4 cellular contexts compared by ENCODE assay signal in genomic region chr6:85425997-85426396, GRCh38.
TF ChIP-seq lines count a peak whose summit lies in the region.

No MANE protein-coding gene starts in this region.

TF ChIP-seq in HCT116, 20 proteins besides CTCF, POLR2A, EP300 and RAD21:
- TF ChIP-seq JUND (IDR thresholded peaks at IDR 0.05) (no peak), EZH2phosphoT487 (IDR thresholded peaks at IDR 0.05; ENCODE audit: borderline replicate concordance) (no peak), MAX (IDR thresholded peaks at IDR 0.05) (no peak), CBX3 (IDR thresholded peaks at IDR 0.05; ENCODE audit: low read depth) (0 out of 2 replicates have a peak, but pooled peaks have one; percentile 35), ZNF274 (IDR thresholded peaks at IDR 0.05; ENCODE audit: low read depth, low read length) (no peak), ELF1 (IDR thresholded peaks at IDR 0.05; ENCODE audit: borderline replicate concordance, low read depth) (no peak), REST (IDR thresholded peaks at IDR 0.05; ENCODE audit: low read depth) (no peak), SRF (IDR thresholded peaks at IDR 0.05; ENCODE audit: low read depth) (no peak)

TF ChIP-seq in HEK293, 187 proteins besides CTCF, POLR2A, EP300 and RAD21:
- TF ChIP-seq ZNF692 (tag by site-specific recombination; IDR thresholded peaks at IDR 0.05), result no peak
- peak; percentile 57 for TF ChIP-seq SETDB1 (IDR thresholded peaks at IDR 0.05; ENCODE audit: insufficient read length, low read length)
- no peak for TF ChIP-seq KLF9 (tag by site-specific recombination; IDR thresholded peaks at IDR 0.05; ENCODE audit: low read depth)

TF ChIP-seq in K562, 482 proteins besides CTCF, POLR2A, EP300 and RAD21:
- TF ChIP-seq RFX1 (IDR thresholded peaks at IDR 0.05), result no peak
- TF ChIP-seq RREB1 (CRISPR knock-in tag; IDR thresholded peaks at IDR 0.05), result no peak
- no peak for TF ChIP-seq PKNOX1 (IDR thresholded peaks at IDR 0.05)
- TF ChIP-seq ZNF507 (tag; conservative IDR thresholded peaks at IDR 0.05), result peak; percentile 94
- no peak for TF ChIP-seq BHLHE40 (IDR thresholded peaks at IDR 0.05; ENCODE audit: low read length)

TF ChIP-seq in SK-N-SH, 30 proteins besides CTCF, POLR2A, EP300 and RAD21:
- TF ChIP-seq PBX3 (IDR thresholded peaks at IDR 0.05), result no peak
- no peak for TF ChIP-seq FOSL2 (IDR thresholded peaks at IDR 0.05; ENCODE audit: borderline replicate concordance, low read depth)
- no peak for TF ChIP-seq REST (IDR thresholded peaks at IDR 0.05; ENCODE audit: low read depth, low read length)
- TF ChIP-seq EZH2phosphoT487 (IDR thresholded peaks at IDR 0.05; ENCODE audit: borderline replicate concordance, low read depth), result no peak
- no peak for TF ChIP-seq GABPA (IDR thresholded peaks at IDR 0.05; ENCODE audit: low read depth)
- no peak for TF ChIP-seq TAF1 (IDR thresholded peaks at IDR 0.05; ENCODE audit: borderline replicate concordance, low read depth, low read length)
- TF ChIP-seq MAX (IDR thresholded peaks at IDR 0.05; ENCODE audit: low read depth), result no peak
- TF ChIP-seq ELF1 (IDR thresholded peaks at IDR 0.05), result no peak
- no peak for TF ChIP-seq FOXJ3 (CRISPR knock-in tag; IDR thresholded peaks at IDR 0.05)
- no peak for TF ChIP-seq NRF1 (IDR thresholded peaks at IDR 0.05; ENCODE audit: low read depth, low read length)
- TF ChIP-seq USF2 (IDR thresholded peaks at IDR 0.05; ENCODE audit: borderline replicate concordance, low read depth, low read length), result no peak
- TF ChIP-seq SMC3 (IDR thresholded peaks at IDR 0.05; ENCODE audit: low read depth, low read length), result no peak
- TF ChIP-seq MEF2A (IDR thresholded peaks at IDR 0.05; ENCODE audit: borderline replicate concordance, low read depth), result no peak
- TF ChIP-seq FOXM1 (IDR thresholded peaks at IDR 0.05; ENCODE audit: low read depth), result no peak
- no peak for TF ChIP-seq CHD2 (IDR thresholded peaks at IDR 0.05; ENCODE audit: low read length, partially characterized antibody)
- no peak for TF ChIP-seq GATA2 (CRISPR knock-in tag; IDR thresholded peaks at IDR 0.05)
- TF ChIP-seq MXI1 (IDR thresholded peaks at IDR 0.05; ENCODE audit: low read depth, low read length), result no peak
- no peak for TF ChIP-seq RFX5 (IDR thresholded peaks at IDR 0.05; ENCODE audit: low read length)
TF ChIP-seq in SK-N-SH: peak in this region for 0.
